ENCODE assay signal across 8 cellular contexts in the genomic region with DNA sequence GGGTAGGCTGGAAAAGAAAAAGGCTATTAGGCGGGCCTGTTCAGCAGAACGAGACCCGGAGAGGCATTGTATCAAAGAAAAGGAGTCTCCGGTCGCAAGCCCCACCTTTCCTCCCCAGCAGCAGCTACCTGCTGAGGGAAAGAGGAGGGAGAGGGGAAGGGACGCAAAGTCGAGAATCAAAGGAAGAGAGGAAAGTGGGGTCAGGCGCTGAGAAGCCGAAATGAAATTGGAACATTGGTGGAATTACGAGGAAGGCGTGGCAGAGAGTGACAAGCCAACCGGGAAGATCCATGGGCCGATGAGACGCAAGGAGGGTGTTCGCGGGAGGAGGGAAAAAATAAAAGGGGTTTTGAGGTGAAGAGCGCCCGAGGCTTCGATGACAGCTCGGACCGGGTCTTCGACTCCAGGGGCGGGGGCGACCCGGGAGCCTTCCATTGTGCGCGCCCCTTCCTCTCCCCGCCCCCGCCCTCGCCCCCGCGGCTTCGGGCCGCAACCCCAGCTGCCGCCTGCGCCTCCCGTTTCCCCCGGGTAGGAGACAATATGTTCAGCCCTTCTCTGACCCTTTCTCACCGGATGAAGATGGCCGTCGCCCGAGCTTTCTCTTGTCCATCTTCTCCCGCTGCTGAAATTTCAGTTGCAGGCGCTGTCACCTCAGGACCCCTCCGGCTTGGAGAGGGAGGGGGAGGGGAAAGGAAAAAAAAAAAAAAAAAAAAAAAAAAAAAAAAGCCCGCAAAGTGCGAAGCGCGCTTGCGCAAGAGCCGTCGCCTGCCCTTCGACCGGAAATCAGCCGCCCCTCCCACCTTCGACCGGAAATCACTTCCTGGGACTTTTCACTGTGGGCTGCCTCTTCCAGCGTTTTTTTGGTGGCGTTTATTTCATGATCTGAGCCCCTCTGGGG. TPM values are rescaled to one million over a fixed set of nuclear protein-coding genes. Genes with fewer than 3 reads are reported as not detected.
DNase-seq lines count a peak whose midpoint lies in the region; ATAC-seq and TF ChIP-seq lines count a peak whose summit lies in the region.

A gene with protein sequence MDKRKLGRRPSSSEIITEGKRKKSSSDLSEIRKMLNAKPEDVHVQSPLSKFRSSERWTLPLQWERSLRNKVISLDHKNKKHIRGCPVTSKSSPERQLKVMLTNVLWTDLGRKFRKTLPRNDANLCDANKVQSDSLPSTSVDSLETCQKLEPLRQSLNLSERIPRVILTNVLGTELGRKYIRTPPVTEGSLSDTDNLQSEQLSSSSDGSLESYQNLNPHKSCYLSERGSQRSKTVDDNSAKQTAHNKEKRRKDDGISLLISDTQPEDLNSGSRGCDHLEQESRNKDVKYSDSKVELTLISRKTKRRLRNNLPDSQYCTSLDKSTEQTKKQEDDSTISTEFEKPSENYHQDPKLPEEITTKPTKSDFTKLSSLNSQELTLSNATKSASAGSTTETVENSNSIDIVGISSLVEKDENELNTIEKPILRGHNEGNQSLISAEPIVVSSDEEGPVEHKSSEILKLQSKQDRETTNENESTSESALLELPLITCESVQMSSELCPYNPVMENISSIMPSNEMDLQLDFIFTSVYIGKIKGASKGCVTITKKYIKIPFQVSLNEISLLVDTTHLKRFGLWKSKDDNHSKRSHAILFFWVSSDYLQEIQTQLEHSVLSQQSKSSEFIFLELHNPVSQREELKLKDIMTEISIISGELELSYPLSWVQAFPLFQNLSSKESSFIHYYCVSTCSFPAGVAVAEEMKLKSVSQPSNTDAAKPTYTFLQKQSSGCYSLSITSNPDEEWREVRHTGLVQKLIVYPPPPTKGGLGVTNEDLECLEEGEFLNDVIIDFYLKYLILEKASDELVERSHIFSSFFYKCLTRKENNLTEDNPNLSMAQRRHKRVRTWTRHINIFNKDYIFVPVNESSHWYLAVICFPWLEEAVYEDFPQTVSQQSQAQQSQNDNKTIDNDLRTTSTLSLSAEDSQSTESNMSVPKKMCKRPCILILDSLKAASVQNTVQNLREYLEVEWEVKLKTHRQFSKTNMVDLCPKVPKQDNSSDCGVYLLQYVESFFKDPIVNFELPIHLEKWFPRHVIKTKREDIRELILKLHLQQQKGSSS (minus strand): TSS at position 692 of the 898 bp plus-strand sequence. CDS start 82 bp downstream, at position 610.

- TF ChIP-seq RAD21 in IMR-90 (IDR thresholded peaks at IDR 0.05; ENCODE audit: low read length): no peak

- H3K4me1 ChIP-seq in IMR-90 (ENCODE audit: control insufficient read depth, insufficient read depth, low read length) (0 out of 2 replicates have a peak, but pooled peaks cover 2% of the 10 kb centered on the region), PC-9 (replicated peaks; ENCODE audit: insufficient read depth) (peaks cover 21% of the 10 kb centered on the region), muscle layer of duodenum (ENCODE audit: control insufficient read depth in 1 of 2, insufficient read depth in 2 of 2, low read length in 2 of 2) (peaks cover 4 to 14% of the 10 kb centered on the region in 2 donors)

- H3K9me2 ChIP-seq in PC-9 (ENCODE audit: insufficient read depth): no peaks in the 10 kb centered on the region

- no peaks in the 10 kb centered on the region for H3K9me1 ChIP-seq in IMR-90 (ENCODE audit: insufficient read depth, low read length)

- TF ChIP-seq CTCF in IMR-90 (conservative IDR thresholded peaks at IDR 0.05; ENCODE audit: low read depth, low read length): no peak
- no peak; the same call in 1 of the 2 replicates for TF ChIP-seq CTCF in PC-9 (conservative IDR thresholded peaks at IDR 0.05)

- peak within 1 kb of the TSS; percentile 97 for H3K18ac ChIP-seq in IMR-90 (ENCODE audit: low read depth, low read length)

- H2AK9ac ChIP-seq in IMR-90 (replicated peaks; ENCODE audit: low read depth, low read length, poor library complexity): peak within 1 kb of the TSS; percentile 75

- H4K91ac ChIP-seq in IMR-90 (ENCODE audit: insufficient read depth, low read depth, low read length): peak within 1 kb of the TSS; percentile 88

- H4K20me1 ChIP-seq in IMR-90 (ENCODE audit: insufficient read depth, low read length) (no peaks in the 10 kb centered on the region), PC-9 (ENCODE audit: insufficient read depth) (no peaks in the 10 kb centered on the region)

- POLR2A ChIA-PET in IMR-90 (lab: Charles Lee; ENCODE audit: unreplicated experiment) (interaction anchor here (0.6 to 0.7 kb wide), 2 partner anchors 114 to 524 kb away, joined by 3 to 29 read pairs; no protein-coding TSS in a partner anchor), PC-9 (lab: Charles Lee; ENCODE audit: unreplicated experiment) (no interaction called here)

- H3K14ac ChIP-seq in IMR-90 (replicated peaks; ENCODE audit: low read depth, low read length): peak within 1 kb of the TSS; percentile 97

- peak within 1 kb of the TSS; percentile 93 for H3K56ac ChIP-seq in IMR-90 (ENCODE audit: extremely low read depth, insufficient read depth, low read length)

- DNase-seq in COLO668 (lab: John Stamatoyannopoulos, UW; ENCODE audit: unreplicated experiment) (peak; percentile 66), IMR-90 (peak; percentile 75), PC-9 (peak; percentile 79 to 84)
- peak; percentile 83 to 84 for DNase-seq in activated T-cell treated with anti-CD3 and anti-CD28 coated beads, Interleukin-2, amount 50 U/mL, for 48 hours
- DNase-seq in stimulated activated CD8-positive, alpha-beta memory T cell treated with anti-CD3 and anti-CD28 coated beads, Interleukin-7, amount 100 ng/mL, for 4 hours (ENCODE audit: low read depth in 2 of 2): peak; percentile 61 to 69

- BruUV-seq in IMR-90 (replicated peaks; lab: Mats Ljungman, UMichigan): TSS peak; percentile 52
- no TSS peak for BruUV-seq in PC-9 (replicated peaks; lab: Mats Ljungman, UMichigan)

- peak within 1 kb of the TSS; percentile 91 for H3K23ac ChIP-seq in IMR-90 (ENCODE audit: low read depth, low read length)

- H2BK120ac ChIP-seq in IMR-90 (ENCODE audit: low read depth, low read length): peak within 1 kb of the TSS; percentile 79; the same call in 1 of the 2 replicates

- H3K9ac ChIP-seq in IMR-90 (ENCODE audit: low read depth, low read length): peak within 1 kb of the TSS; percentile 92

- TF ChIP-seq POLR2A in IMR-90 (IDR thresholded peaks at IDR 0.05; ENCODE audit: low read depth, low read length): no peak

- H3K27me3 ChIP-seq in IMR-90 (ENCODE audit: control insufficient read depth, insufficient read depth, low read length) (no peaks in the 10 kb centered on the region), PC-9 (ENCODE audit: insufficient read depth, low read depth) (no peaks in the 10 kb centered on the region), muscle layer of duodenum (ENCODE audit: low read depth, low read length) (no peaks in the 10 kb centered on the region)

- H3F3A ChIP-seq in PC-9 (ENCODE audit: insufficient read depth, low read depth): peaks cover 15% of the 10 kb centered on the region

- H3K4me3 ChIP-seq in IMR-90 (ENCODE audit: insufficient read depth, low read depth, low read length): peak within 1 kb of the TSS; percentile 80
- peak within 1 kb of the TSS; percentile 73 for H3K4me3 ChIP-seq in PC-9
- peak within 1 kb of the TSS; percentile 93 to 95 for H3K4me3 ChIP-seq in muscle layer of duodenum (ENCODE audit: low read depth in 1 of 2, low read length in 2 of 2)

- intact Hi-C loops in IMR-90 (cut with micrococcal nuclease): loop anchor here (1.0 to 2.0 kb wide), 2 partner anchors 60 to 619 kb away; no protein-coding TSS in a partner anchor
- intact Hi-C loops in PC-9 (cut with micrococcal nuclease; ENCODE audit: unreplicated experiment): loop anchor here (1.0 to 10.0 kb wide), 4 partner anchors 62 to 908 kb away; a partner anchor contains a TSS

- H3K27ac ChIP-seq in IMR-90 (ENCODE audit: insufficient read depth, low read length): peak within 1 kb of the TSS; percentile 98
- peak within 1 kb of the TSS; percentile 83 for H3K27ac ChIP-seq in PC-9
- peak within 1 kb of the TSS; percentile 93 for H3K27ac ChIP-seq in muscle layer of duodenum (ENCODE audit: low read length)

- H4K8ac ChIP-seq in IMR-90 (ENCODE audit: low read depth in 2 of 2, low read length in 2 of 2): peak within 1 kb of the TSS; percentile 98 to 100

- peak within 1 kb of the TSS; percentile 95 for H3K4ac ChIP-seq in IMR-90 (ENCODE audit: low read depth, low read length)

- CTCF ChIA-PET in IMR-90 (lab: Yijun Ruan, JAX): interaction anchor here (0.8 to 0.9 kb wide), 3 partner anchors 10 to 61 kb away, joined by 3 read pairs; a partner anchor contains a TSS
- CTCF ChIA-PET in PC-9 (lab: Charles Lee): interaction anchor here (0.6 kb wide), 3 partner anchors 15 to 189 kb away, joined by 3 to 4 read pairs (median 4); a partner anchor contains a TSS

- ATAC-seq in GM21367 (IDR thresholded peaks at IDR 0.05; ENCODE audit: unreplicated experiment) (peak; percentile 46), IMR-90 (ENCODE audit: low read depth) (peak; percentile 86), esophagus mucosa (peak; percentile 75)

- H2AFZ ChIP-seq in IMR-90 (replicated peaks; ENCODE audit: low read length, poor library complexity) (peak within 1 kb of the TSS; percentile 95), PC-9 (peak within 1 kb of the TSS; percentile 92)

- H3K79me2 ChIP-seq in PC-9 (ENCODE audit: low read depth): peaks cover 6% of the 10 kb centered on the region

- H3K9me3 ChIP-seq in IMR-90 (ENCODE audit: control insufficient read depth, insufficient read depth, low read length): no peaks in the 10 kb centered on the region
- no peaks in the 10 kb centered on the region for H3K9me3 ChIP-seq in PC-9 (ENCODE audit: insufficient read depth, low read depth)
- no peaks in the 10 kb centered on the region for H3K9me3 ChIP-seq in muscle layer of duodenum (ENCODE audit: control insufficient read depth in 1 of 2, low read length in 2 of 2)

- H2BK5ac ChIP-seq in IMR-90 (ENCODE audit: low read depth, low read length, poor library complexity, severe bottlenecking): peak within 1 kb of the TSS; percentile 96

- H2AK5ac ChIP-seq in IMR-90 (ENCODE audit: low read depth, low read length): peak within 1 kb of the TSS; percentile 43; the same call in 1 of the 2 replicates

- WGBS in IMR-90 (ENCODE audit: extremely low coverage in 2 of 2, insufficient read length in 1 of 2), 2 experiments: 0% methylated on average over 8 of the region's 59 CpGs; no CpG with 5 or more reads in 1 of the 2 experiments

- in situ Hi-C loops in IMR-90 (cut with MboI; ENCODE audit: low sequenced_read_pairs): no loop called here

- peak within 1 kb of the TSS; percentile 99 for H4K5ac ChIP-seq in IMR-90 (ENCODE audit: low read depth, low read length)

- H3K79me1 ChIP-seq in IMR-90 (ENCODE audit: low read depth in 1 of 2, low read length in 2 of 2): peaks cover 0 to 28% of the 10 kb centered on the region in 2 experiments; a peak in 3 of 4 replicates

- H2BK20ac ChIP-seq in IMR-90 (ENCODE audit: low read depth, low read length): no peak within 1 kb of the TSS

- peak within 1 kb of the TSS; percentile 71 for H3K4me2 ChIP-seq in IMR-90 (ENCODE audit: low read depth, low read length)
- H3K4me2 ChIP-seq in PC-9: peak within 1 kb of the TSS; percentile 79

- H2BK15ac ChIP-seq in IMR-90 (ENCODE audit: low read depth, low read length): peak within 1 kb of the TSS; percentile 50; the same call in 1 of the 3 replicates

- no peaks in the 10 kb centered on the region for H3K36me3 ChIP-seq in IMR-90 (ENCODE audit: control insufficient read depth, insufficient read depth, low read length)
- no peaks in the 10 kb centered on the region for H3K36me3 ChIP-seq in PC-9 (ENCODE audit: low read depth)
- H3K36me3 ChIP-seq in muscle layer of duodenum (ENCODE audit: control insufficient read depth in 1 of 2, insufficient read depth in 2 of 2, low read length in 2 of 2): no peaks in the 10 kb centered on the region

- dilution Hi-C loops in IMR-90 (cut with HindIII; ENCODE audit: low sequenced_read_pairs, unreplicated experiment): no loop called here

RNA-seq across cellular contexts. Expression of the gene that starts here (rescaled TPM):
- total RNA-seq in IMR-90 (2012; rRNA removed) (8.4 and 14.7 TPM in 2 replicates), PC-9 (2021) (11.1 and 17.4 TPM in 2 replicates), esophagus mucosa (7.4 TPM)
- 4.4 and 5.5 TPM in 2 replicates for polyA plus RNA-seq in IMR-90 (2012; rRNA removed)
- polyA plus RNA-seq in IMR-90 (2012; cell fraction: cytosol; rRNA removed): 0.20 and 0.26 TPM in 2 replicates
- polyA plus RNA-seq in IMR-90 (2012; cell fraction: nucleus; rRNA removed; ENCODE audit: low replicate concordance): 2.2 and 23.6 TPM in 2 replicates

Comparison
In these comparisons a context has a peak if more than half of its experiments do, and no peak if none do; other contexts are left out.
1. Peak in every context shown above with its lines: DNase-seq, ATAC-seq, H3K4me3 ChIP-seq and H3K27ac ChIP-seq.